In the genomic region with DNA sequence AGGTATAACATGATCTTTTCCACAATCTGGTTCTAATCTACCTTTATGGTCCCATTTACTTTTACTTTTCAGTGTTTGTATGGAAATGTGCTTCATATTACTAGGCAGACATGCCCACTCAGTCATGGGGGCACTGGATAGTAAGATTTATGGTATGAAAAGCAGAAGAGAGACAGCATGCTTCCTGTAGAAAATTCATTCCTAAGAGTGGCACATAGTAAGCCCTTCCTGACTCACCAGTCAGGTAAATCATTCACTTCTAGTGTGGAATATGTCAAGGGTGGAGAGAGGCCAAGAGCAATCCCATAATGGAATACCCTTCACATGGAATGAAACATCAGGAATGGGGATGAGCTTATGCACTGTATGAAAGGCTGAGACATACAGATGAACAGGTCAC, we compare ENCODE assay signal across 20 cellular contexts. TPM values are rescaled to one million over a fixed set of nuclear protein-coding genes. Genes with fewer than 3 reads are reported as not detected.
DNase-seq lines count a peak whose midpoint lies in the region; ATAC-seq and TF ChIP-seq lines count a peak whose summit lies in the region.
"Had no signal": no experiment of that assay in that cellular context is flagged by ENCODE, and none has a peak within 500 bp of the region (broad histone marks: within the 10 kb centered on the region; RNA-seq: fewer than 3 reads in every experiment).

No MANE protein-coding gene starts in this region.

- ATAC-seq in sciatic nerve (no peak), HG03159 (IDR thresholded peaks at IDR 0.05; ENCODE audit: unreplicated experiment) (no peak)
- no peak for ATAC-seq in CD4-positive, alpha-beta T cell (ENCODE audit: poor library complexity)
- ATAC-seq: activated CD8-positive, alpha-beta memory T cell treated with anti-CD3 and anti-CD28 coated beads, Interleukin-2, amount 10 ng/mL, durations not matched to agents 7 days and 5 days had no signal

- POLR2A ChIA-PET in CD4-positive, alpha-beta T cell (lab: Charles Lee) = no interaction called here

- no peaks in the 10 kb centered on the region for H3K36me3 Mint-ChIP-seq in CD4-positive, alpha-beta T cell (ENCODE audit: low read depth)
- H3K36me3 Mint-ChIP-seq: activated CD8-positive, alpha-beta memory T cell treated with anti-CD3 and anti-CD28 coated beads, Interleukin-2, amount 10 ng/mL, durations not matched to agents 7 days and 5 days had no signal

- H3K27me3 Mint-ChIP-seq in CD4-positive, alpha-beta T cell = peaks cover under 1% of the 10 kb centered on the region

- H3K4me1 Mint-ChIP-seq in CD4-positive, alpha-beta T cell (ENCODE audit: low read depth) = no peaks in the 10 kb centered on the region

- no peak overlapping the region for H3K27ac ChIP-seq in CD4-positive, alpha-beta T cell (ENCODE audit: low read depth, low read length)
- H3K27ac ChIP-seq: BLaER1 treated with 17β-estradiol and CSF1 and Interleukin-3, amounts not matched to agents 10 nM and 100 nM; SJCRH30; thoracic aorta had no signal

- H3K27me3 ChIP-seq in CD4-positive, alpha-beta T cell (ENCODE audit: control insufficient read depth, insufficient read depth, low read length) = no peaks in the 10 kb centered on the region
- H3K27me3 ChIP-seq: MG63, SJCRH30 had no signal

- no peaks in the 10 kb centered on the region for H3K9me3 ChIP-seq in CD4-positive, alpha-beta T cell (ENCODE audit: control insufficient read depth, low read length)
- H3K9me3 ChIP-seq: BLaER1 treated with 17β-estradiol and CSF1 and Interleukin-3, amounts not matched to agents 10 nM and 100 nM; HAP-1; MG63; SJCRH30; thoracic aorta had no signal

- intact Hi-C loops in sciatic nerve (cut with DNase I) = no loop called here
- intact Hi-C loops in CD4-positive, alpha-beta T cell (cut with DNase I, micrococcal nuclease) = no loop called here

- H3K9me3 Mint-ChIP-seq in CD4-positive, alpha-beta T cell = no peaks in the 10 kb centered on the region
- H3K9me3 Mint-ChIP-seq: central memory CD8-positive, alpha-beta T cell had no signal

- no peak overlapping the region for H3K4me3 Mint-ChIP-seq in CD4-positive, alpha-beta T cell
- H3K4me3 Mint-ChIP-seq: activated CD8-positive, alpha-beta memory T cell treated with anti-CD3 and anti-CD28 coated beads, Interleukin-2, amount 10 ng/mL, durations not matched to agents 7 days and 5 days; central memory CD8-positive, alpha-beta T cell had no signal

- DNase-seq in HPDE6-E6E7 (ENCODE audit: extremely low spot score) (peak; percentile 27), SW480 (ENCODE audit: low spot score) (peak; percentile 22), kidney glomerular epithelial cell (lab: John Stamatoyannopoulos, UW) (peak; percentile 97), sciatic nerve (ENCODE audit: low spot score) (no peak), NCI-H128 (lab: John Stamatoyannopoulos, UW; ENCODE audit: unreplicated experiment) (no peak)
- no peak for DNase-seq in CD4-positive, alpha-beta T cell
- DNase-seq: activated CD8-positive, alpha-beta memory T cell treated with anti-CD3 and anti-CD28 coated beads, Interleukin-2, amount 10 ng/mL, durations not matched to agents 7 days and 5 days; DMS153; effector memory CD4-positive, alpha-beta T cell; MG63; NCI-H187 treated with DMSO at 0.1 percent for 48 hours; posterior cingulate gyrus; SJCRH30; stimulated activated CD4-positive, alpha-beta T cell treated with anti-CD3 and anti-CD28 coated beads, Interleukin-12 subunit alpha, Interleukin-12 subunit beta, amount 100 ng/mL, for 4 hours; T1000 had no signal

- no peak for TF ChIP-seq CTCF in CD4-positive, alpha-beta T cell (IDR thresholded peaks at IDR 0.05)

- H3K27ac Mint-ChIP-seq in CD4-positive, alpha-beta T cell = no peak overlapping the region
- H3K27ac Mint-ChIP-seq: activated CD8-positive, alpha-beta memory T cell treated with anti-CD3 and anti-CD28 coated beads, Interleukin-2, amount 10 ng/mL, durations not matched to agents 7 days and 5 days had no signal

- CTCF ChIA-PET in CD4-positive, alpha-beta T cell (lab: Charles Lee) = no interaction called here

RNA-seq across cellular contexts. Expression of gene BCL10, which starts 49.5 kb away (rescaled TPM):
- total RNA-seq in sciatic nerve = 17.8 TPM
- total RNA-seq in CD4-positive, alpha-beta T cell = 10 to 100 TPM; 50.0 to 52.0 TPM

Comparison
In these comparisons a context has a peak if more than half of its experiments do, and no peak if none do; other contexts are left out.
1. DNase-seq: peak in HPDE6-E6E7 (single experiment), SW480 (single experiment) and kidney glomerular epithelial cell (single experiment); none in sciatic nerve (single experiment), CD4-positive, alpha-beta T cell (0 of 10) and NCI-H128 (single experiment).